In the genomic region with DNA sequence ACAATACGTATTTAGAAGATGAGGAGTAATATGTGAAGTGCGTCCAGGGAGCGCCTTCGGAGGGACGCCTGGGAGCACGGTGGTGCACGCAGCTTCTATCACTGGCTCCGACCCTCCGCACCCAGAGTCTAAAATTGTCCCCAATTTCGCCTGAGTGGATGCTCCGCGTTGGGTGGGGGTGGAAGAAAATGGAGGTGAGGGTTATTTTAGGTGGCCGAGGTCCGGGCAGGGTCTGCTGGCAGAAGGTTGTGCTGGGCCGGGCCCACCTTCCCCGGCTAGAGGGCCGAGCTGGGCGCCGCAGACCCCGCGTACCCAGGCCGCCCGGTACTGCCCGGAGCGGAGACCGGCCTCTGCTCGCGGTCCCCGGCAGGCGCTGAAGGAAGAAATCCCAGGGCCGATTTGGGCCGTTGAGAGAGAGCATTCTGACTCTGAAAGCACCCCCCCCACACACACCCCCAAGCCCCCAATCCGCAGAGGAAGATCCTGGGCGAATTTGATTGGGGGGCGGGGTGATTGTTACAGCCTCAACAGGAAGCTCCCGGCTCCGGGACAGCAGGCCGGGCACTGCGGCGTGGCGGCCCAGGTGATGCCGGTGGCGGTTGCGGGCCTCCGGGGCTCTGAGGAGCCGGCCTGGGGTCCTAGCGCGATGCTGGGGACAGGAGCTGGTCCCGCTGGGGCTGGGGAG, we compare ENCODE assay signal across 8 cellular contexts. TPM values are rescaled to one million over a fixed set of nuclear protein-coding genes. Genes with fewer than 3 reads are reported as not detected.
DNase-seq lines count a peak whose midpoint lies in the region; ATAC-seq and TF ChIP-seq lines count a peak whose summit lies in the region.

No MANE protein-coding gene starts in this region.

- no peaks in the 10 kb centered on the region for H3K9me3 Mint-ChIP-seq in activated T-cell treated with anti-CD3 and anti-CD28 coated beads, Interleukin-2, amount 50 U/mL, for 24 hours

- peak overlapping the region; percentile 65 for H3K4me3 Mint-ChIP-seq in activated T-cell treated with anti-CD3 and anti-CD28 coated beads, Interleukin-2, amount 50 U/mL, for 24 hours

- no peak for ATAC-seq in GM21360 (IDR thresholded peaks at IDR 0.05; ENCODE audit: unreplicated experiment)

- H3K4me3 ChIP-seq in suprapubic skin = peak overlapping the region; percentile 86

- peaks cover 73% of the 10 kb centered on the region for H3K27me3 Mint-ChIP-seq in activated T-cell treated with anti-CD3 and anti-CD28 coated beads, Interleukin-2, amount 50 U/mL, for 24 hours

- no peaks in the 10 kb centered on the region for H3K36me3 Mint-ChIP-seq in activated T-cell treated with anti-CD3 and anti-CD28 coated beads, Interleukin-2, amount 50 U/mL, for 24 hours (ENCODE audit: low read depth)

- no peaks in the 10 kb centered on the region for H3K9me3 ChIP-seq in suprapubic skin

- no peak for TF ChIP-seq POLR2A in suprapubic skin (IDR thresholded peaks at IDR 0.05)

- TF ChIP-seq EP300 in suprapubic skin (IDR thresholded peaks at IDR 0.05) = no peak

- no peak for TF ChIP-seq CTCF in suprapubic skin (IDR thresholded peaks at IDR 0.05)

- H3K36me3 ChIP-seq in suprapubic skin = no peaks in the 10 kb centered on the region

- no peak for DNase-seq in activated T-cell treated with anti-CD3 and anti-CD28 coated beads, Interleukin-2, amount 50 U/mL, for 24 hours
- no peak for DNase-seq in activated T-cell treated with anti-CD3 and anti-CD28 coated beads for 4 hours
- peak; percentile 62 for DNase-seq in kidney glomerular epithelial cell (lab: John Stamatoyannopoulos, UW)
- DNase-seq in suprapubic skin (ENCODE audit: low spot score in 2 of 2) = no peak
- DNase-seq in NCI-H510A (lab: John Stamatoyannopoulos, UW) = no peak
- no peak for DNase-seq in amniotic stem cell (lab: John Stamatoyannopoulos, UW)

- peaks cover 35% of the 10 kb centered on the region for H3K4me1 Mint-ChIP-seq in activated T-cell treated with anti-CD3 and anti-CD28 coated beads, Interleukin-2, amount 50 U/mL, for 24 hours (ENCODE audit: low read depth)

- H3K27ac Mint-ChIP-seq in activated T-cell treated with anti-CD3 and anti-CD28 coated beads, Interleukin-2, amount 50 U/mL, for 24 hours = peak overlapping the region; percentile 52

- 2% methylated on average over 45 of the region's 49 CpGs for WGBS in suprapubic skin

- H3K4me1 ChIP-seq in suprapubic skin = peaks cover 57% of the 10 kb centered on the region

- H3K27ac ChIP-seq in angular gyrus (ENCODE audit: low read depth, low read length) = peak overlapping the region; percentile 70
- H3K27ac ChIP-seq in suprapubic skin = peak overlapping the region; percentile 96

- H3K27me3 ChIP-seq in suprapubic skin = no peaks in the 10 kb centered on the region

RNA-seq across cellular contexts. Expression of a gene that starts 3.1 kb away (rescaled TPM):
- total RNA-seq in suprapubic skin = 10 to 100 TPM in 2 of 4 donors, 1 to 10 TPM in 2; 4.5 to 19.3 (median 12.2) TPM
